12 cellular contexts compared by ENCODE assay signal in the genomic region with DNA sequence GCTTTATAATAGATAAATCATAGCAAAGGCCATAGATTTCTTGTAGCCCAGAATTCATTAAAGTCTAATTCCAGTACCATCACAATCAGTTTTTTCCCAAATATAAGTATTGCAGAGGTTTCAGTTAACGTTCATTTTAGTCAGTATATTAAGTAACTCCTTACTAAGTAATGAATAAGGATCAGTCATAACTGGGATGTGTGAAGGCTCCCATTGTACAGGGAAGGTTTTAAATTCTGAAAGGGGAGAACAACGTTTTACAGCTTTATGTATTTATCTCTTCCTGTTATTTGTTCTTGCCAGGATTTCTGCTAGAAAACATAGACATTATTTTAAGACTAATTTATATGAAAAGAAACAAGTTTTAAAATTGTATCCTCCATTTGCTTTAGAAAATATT.
DNase-seq lines count a peak whose midpoint lies in the region; ATAC-seq, FAIRE-seq and TF ChIP-seq lines count a peak whose summit lies in the region.
"Had no signal": no experiment of that assay in that cellular context is flagged by ENCODE, and none has a peak within 500 bp of the region (broad histone marks: within the 10 kb centered on the region; RNA-seq: fewer than 3 reads in every experiment).

No MANE protein-coding gene starts in this region.

- peak; percentile 29 for DNase-seq in PC-3
- DNase-seq in activated T-cell treated with anti-CD3 and anti-CD28 coated beads, Interleukin-2, amount 50 U/mL, for 1 hour = no peak
- no peak for DNase-seq in activated CD4-positive, alpha-beta T cell treated with anti-CD3 and anti-CD28 coated beads for 4 hours
- DNase-seq: AML-193; CD8-positive, alpha-beta memory T cell; GM23248 had no signal

- peak; percentile 51 for ATAC-seq in PC-3
- ATAC-seq in GM21360 (IDR thresholded peaks at IDR 0.05; ENCODE audit: unreplicated experiment) = no peak
- ATAC-seq: HCT116 had no signal

- H3K9me2 ChIP-seq in PC-3 (replicated peaks; ENCODE audit: low read length) = no peaks in the 10 kb centered on the region

- no peaks in the 10 kb centered on the region for H3K9me3 Mint-ChIP-seq in nephron

- POLR2A ChIA-PET in PC-3 (lab: Charles Lee; ENCODE audit: unreplicated experiment) = no interaction called here

- H3K36me3 ChIP-seq in PC-3 (ENCODE audit: low read depth, low read length) = no peaks in the 10 kb centered on the region
- H3K36me3 ChIP-seq: BLaER1 had no signal

- H3K4me1 Mint-ChIP-seq in nephron = peaks cover 40% of the 10 kb centered on the region
- H3K4me1 Mint-ChIP-seq: CD8-positive, alpha-beta memory T cell had no signal

- no peaks in the 10 kb centered on the region for H4K20me1 ChIP-seq in PC-3 (ENCODE audit: low read length)
- H4K20me1 ChIP-seq: BLaER1 had no signal

- no peak overlapping the region for H2AFZ ChIP-seq in PC-3 (ENCODE audit: low read length)
- H2AFZ ChIP-seq: GM23248 had no signal

- BruUV-seq in PC-3 (replicated peaks; lab: Mats Ljungman, UMichigan) = no TSS peak

- no peaks in the 10 kb centered on the region for H3F3A ChIP-seq in PC-3 (ENCODE audit: low read length, unreplicated experiment)

- H3K4me3 Mint-ChIP-seq in nephron = no peak overlapping the region
- H3K4me3 Mint-ChIP-seq: CD8-positive, alpha-beta memory T cell had no signal

- no peaks in the 10 kb centered on the region for H3K27me3 Mint-ChIP-seq in nephron (ENCODE audit: low read depth)

- peaks cover 36% of the 10 kb centered on the region for H3K4me1 ChIP-seq in PC-3 (ENCODE audit: insufficient read depth, low read length)
- H3K4me1 ChIP-seq: BLaER1 had no signal

- H3K4me3 ChIP-seq in PC-3 (ENCODE audit: low read length) = no peak overlapping the region
- H3K4me3 ChIP-seq: BLaER1, GM23248 had no signal

- no peak overlapping the region for H3K9ac ChIP-seq in PC-3 (ENCODE audit: low read length)
- H3K9ac ChIP-seq: BLaER1, GM23248 had no signal

- no peaks in the 10 kb centered on the region for H3K9me3 ChIP-seq in PC-3 (ENCODE audit: low read length)
- H3K9me3 ChIP-seq: BLaER1 had no signal

- no peak overlapping the region for H3K4me2 ChIP-seq in PC-3 (ENCODE audit: low read length)
- H3K4me2 ChIP-seq: BLaER1 had no signal

- TF ChIP-seq CTCF in PC-3 (conservative IDR thresholded peaks at IDR 0.05; ENCODE audit: low read depth, low read length) = no peak
- TF ChIP-seq CTCF in nephron (IDR thresholded peaks at IDR 0.05; ENCODE audit: unreplicated experiment in 3 of 3) = no peak

- peaks cover 10% of the 10 kb centered on the region for H3K36me3 Mint-ChIP-seq in nephron (ENCODE audit: low read depth)
- H3K36me3 Mint-ChIP-seq: CD8-positive, alpha-beta memory T cell had no signal

- CTCF ChIA-PET in PC-3 (lab: Charles Lee) = no interaction called here

- H3K27me3 ChIP-seq in PC-3 (ENCODE audit: low read length) = no peaks in the 10 kb centered on the region
- H3K27me3 ChIP-seq: BLaER1 had no signal

- H3K27ac Mint-ChIP-seq in nephron = peak overlapping the region in 2 of 3 experiments; percentile 16 to 23
- H3K27ac Mint-ChIP-seq: CD8-positive, alpha-beta memory T cell had no signal

- FAIRE-seq in colon (lab: Jason Lieb, UNC) = peak; percentile 49

- H3K79me2 ChIP-seq in PC-3 (ENCODE audit: low read length) = 0 out of 2 replicates have a peak, but pooled peaks cover 5% of the 10 kb centered on the region

- H3K27ac ChIP-seq in PC-3 (ENCODE audit: low read length) = peak overlapping the region; percentile 17
- H3K27ac ChIP-seq: BLaER1, GM23248, HL-60 had no signal

- intact Hi-C loops in PC-3 (cut with micrococcal nuclease) = loop anchor here (10.0 kb wide), 1 partner anchor 364 kb away; no protein-coding TSS in a partner anchor
